8 cellular contexts compared by ENCODE assay signal in genomic region chr12:92827836-92828431, GRCh38.
DNase-seq lines count a peak whose midpoint lies in the region; ATAC-seq and TF ChIP-seq lines count a peak whose summit lies in the region.

No MANE protein-coding gene starts in this region.

- H3K9me3 ChIP-seq in IMR-90 (ENCODE audit: control insufficient read depth, insufficient read depth, low read length), result no peaks in the 10 kb centered on the region

- H3K4me1 ChIP-seq in IMR-90 (ENCODE audit: control insufficient read depth, insufficient read depth, low read length), result no peaks in the 10 kb centered on the region

- dilution Hi-C loops in IMR-90 (cut with HindIII; ENCODE audit: low sequenced_read_pairs, unreplicated experiment), result no loop called here

- H4K91ac ChIP-seq in IMR-90 (ENCODE audit: insufficient read depth, low read depth, low read length), result no peak overlapping the region

- no peak overlapping the region for H3K9ac ChIP-seq in IMR-90 (ENCODE audit: low read depth, low read length)

- no peak overlapping the region for H3K14ac ChIP-seq in IMR-90 (replicated peaks; ENCODE audit: low read depth, low read length)

- TF ChIP-seq POLR2A in IMR-90 (IDR thresholded peaks at IDR 0.05; ENCODE audit: low read depth, low read length) (no peak), erythroblast (IDR thresholded peaks at IDR 0.05; ENCODE audit: low read length) (no peak)

- DNase-seq in NCI-H1436 (lab: John Stamatoyannopoulos, UW), result peak; percentile 12
- DNase-seq in NCI-H1436 treated with DMSO at 0.1 percent for 48 hours (lab: John Stamatoyannopoulos, UW), result no peak
- DNase-seq in IMR-90, result peak; percentile 49
- DNase-seq in UCSD-AML1 (lab: John Stamatoyannopoulos, UW; ENCODE audit: unreplicated experiment), result peak; percentile 7
- DNase-seq in erythroblast (lab: John Stamatoyannopoulos, UW), result peak; percentile 43 to 67
- DNase-seq in pulmonary artery endothelial cell (ENCODE audit: low read depth, low spot score), result peak; percentile 10

- WGBS in IMR-90 (ENCODE audit: extremely low coverage in 2 of 2, insufficient read length in 1 of 2), 2 experiments, result 80% methylated on average over 1 of the region's 4 CpGs; no CpG with 5 or more reads in 1 of the 2 experiments

- no peaks in the 10 kb centered on the region for H3K9me1 ChIP-seq in IMR-90 (ENCODE audit: insufficient read depth, low read length)

- POLR2A ChIA-PET in IMR-90 (lab: Charles Lee; ENCODE audit: unreplicated experiment), result no interaction called here

- no peak overlapping the region for H2BK120ac ChIP-seq in IMR-90 (ENCODE audit: low read depth, low read length)

- no peak overlapping the region for H3K4ac ChIP-seq in IMR-90 (ENCODE audit: low read depth, low read length)

- CTCF ChIA-PET in IMR-90 (lab: Yijun Ruan, JAX), result interaction anchor here (0.6 to 1.3 kb wide), 9 partner anchors 11 to 555 kb away, joined by 3 to 6 read pairs (median 3); no protein-coding TSS in a partner anchor

- no peak overlapping the region for H3K23ac ChIP-seq in IMR-90 (ENCODE audit: low read depth, low read length)

- BruUV-seq in IMR-90 (replicated peaks; lab: Mats Ljungman, UMichigan), result no TSS peak

- H4K5ac ChIP-seq in IMR-90 (ENCODE audit: low read depth, low read length), result no peak overlapping the region

- no peak overlapping the region for H2AK5ac ChIP-seq in IMR-90 (ENCODE audit: low read depth, low read length)

- H2BK15ac ChIP-seq in IMR-90 (ENCODE audit: low read depth, low read length), result no peak overlapping the region

- no peaks in the 10 kb centered on the region for H3K27me3 ChIP-seq in IMR-90 (ENCODE audit: control insufficient read depth, insufficient read depth, low read length)

- in situ Hi-C loops in IMR-90 (cut with MboI; ENCODE audit: low sequenced_read_pairs), result no loop called here

- no peak overlapping the region for H3K56ac ChIP-seq in IMR-90 (ENCODE audit: extremely low read depth, insufficient read depth, low read length)

- peak; percentile 64 for TF ChIP-seq RAD21 in IMR-90 (IDR thresholded peaks at IDR 0.05; ENCODE audit: low read length)

- H3K36me3 ChIP-seq in IMR-90 (ENCODE audit: control insufficient read depth, insufficient read depth, low read length), result peaks cover 15% of the 10 kb centered on the region

- H3K4me2 ChIP-seq in IMR-90 (ENCODE audit: low read depth, low read length), result no peak overlapping the region

- no peak overlapping the region for H2BK20ac ChIP-seq in IMR-90 (ENCODE audit: low read depth, low read length)

- no peak overlapping the region for H3K27ac ChIP-seq in IMR-90 (ENCODE audit: insufficient read depth, low read length)

- H2AK9ac ChIP-seq in IMR-90 (replicated peaks; ENCODE audit: low read depth, low read length, poor library complexity), result no peak overlapping the region

- ATAC-seq in IMR-90 (ENCODE audit: low read depth), result 0 out of 2 replicates have a peak, but pooled peaks have one; percentile 37
- ATAC-seq in HG03469 (IDR thresholded peaks at IDR 0.05; ENCODE audit: unreplicated experiment), result no peak
- no peak for ATAC-seq in HG03159 (IDR thresholded peaks at IDR 0.05; ENCODE audit: unreplicated experiment)

- H4K8ac ChIP-seq in IMR-90 (ENCODE audit: low read depth in 2 of 2, low read length in 2 of 2), result no peak overlapping the region

- no peak overlapping the region for H2AFZ ChIP-seq in IMR-90 (replicated peaks; ENCODE audit: low read length, poor library complexity)

- H3K18ac ChIP-seq in IMR-90 (ENCODE audit: low read depth, low read length), result no peak overlapping the region

- H2BK5ac ChIP-seq in IMR-90 (ENCODE audit: low read depth, low read length, poor library complexity, severe bottlenecking), result no peak overlapping the region

- intact Hi-C loops in IMR-90 (cut with micrococcal nuclease), result no loop called here

- H3K4me3 ChIP-seq in IMR-90 (ENCODE audit: insufficient read depth, low read depth, low read length), result no peak overlapping the region

- no peaks in the 10 kb centered on the region for H4K20me1 ChIP-seq in IMR-90 (ENCODE audit: insufficient read depth, low read length)

- peaks cover 2 to 21% of the 10 kb centered on the region in 2 experiments; a peak in 3 of 4 replicates for H3K79me1 ChIP-seq in IMR-90 (ENCODE audit: low read depth in 1 of 2, low read length in 2 of 2)

- TF ChIP-seq CTCF in IMR-90 (conservative IDR thresholded peaks at IDR 0.05; ENCODE audit: low read depth, low read length), result peak; percentile 70

TF ChIP-seq in IMR-90, 13 proteins besides CTCF, POLR2A, EP300 and RAD21:
- TF ChIP-seq SMC3 (IDR thresholded peaks at IDR 0.05; ENCODE audit: low read depth, low read length) (peak; percentile 53), NFE2L2 (IDR thresholded peaks at IDR 0.05; ENCODE audit: low read depth, low read length) (no peak), MXI1 (IDR thresholded peaks at IDR 0.05; ENCODE audit: borderline replicate concordance, low read depth, low read length) (no peak)
